Comparison of ENCODE assay signal across 8 cellular contexts in the genomic region with DNA sequence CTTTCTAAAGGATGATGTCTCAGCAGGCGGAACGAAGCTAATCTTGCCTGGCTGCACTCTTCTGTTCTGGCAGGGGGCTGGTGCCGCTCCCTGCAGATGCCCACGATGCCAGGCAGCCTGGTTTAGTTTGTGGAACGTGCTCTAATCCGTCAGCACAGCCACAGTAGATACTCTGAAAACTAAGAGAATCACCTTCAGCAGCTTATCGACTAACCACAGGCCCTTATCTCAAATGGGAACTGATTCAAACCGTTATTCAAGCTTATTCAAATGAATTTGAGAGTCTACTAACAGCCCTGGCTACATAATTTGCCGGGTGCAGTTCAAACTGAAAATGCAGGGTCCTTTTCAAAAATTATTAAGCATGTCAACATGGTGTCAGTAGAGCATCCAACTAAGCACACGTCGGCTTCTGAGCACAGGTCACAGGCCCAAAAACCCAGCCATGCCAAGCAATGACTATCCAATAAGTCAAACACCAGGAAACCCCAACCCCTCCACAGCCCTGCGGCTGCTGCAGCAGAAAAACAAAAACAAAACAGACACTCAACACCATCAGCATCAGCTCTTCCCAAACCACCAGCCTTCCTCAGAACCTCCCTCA.
DNase-seq lines count a peak whose midpoint lies in the region; TF ChIP-seq lines count a peak whose summit lies in the region.

No MANE protein-coding gene starts in this region.

- H3K79me2 ChIP-seq in trophoblast cell (ENCODE audit: control insufficient read depth, insufficient read depth, low read length, poor library complexity): peaks cover 2% of the 10 kb centered on the region

- H2BK12ac ChIP-seq in trophoblast cell (ENCODE audit: low read length): peak overlapping the region; percentile 50

- no peak overlapping the region for H3K4ac ChIP-seq in trophoblast cell (ENCODE audit: low read depth, low read length)

- H3K4me2 ChIP-seq in trophoblast cell (ENCODE audit: low read length): no peak overlapping the region

- peak overlapping the region; percentile 16 for H3K14ac ChIP-seq in trophoblast cell (ENCODE audit: low read length)

- TF ChIP-seq CTCF in VCaP (conservative IDR thresholded peaks at IDR 0.05): no peak

- 30 to 39% methylated on average over 12 of the region's 12 CpGs for WGBS in esophagus, 2 donors
- no CpG with 5 or more reads among the region's 12 CpGs for WGBS in trophoblast cell (ENCODE audit: extremely low coverage, insufficient coverage, insufficient read length)

- H2BK120ac ChIP-seq in trophoblast cell (ENCODE audit: insufficient read depth, low read length, poor library complexity): no peak overlapping the region

- H3K9ac ChIP-seq in trophoblast cell (ENCODE audit: low read length): no peak overlapping the region

- H3K4me1 ChIP-seq in esophagus (ENCODE audit: control insufficient read depth in 2 of 2, insufficient read depth in 2 of 2, low read length in 1 of 2): peaks cover 0 to 2% of the 10 kb centered on the region in 2 donors
- peaks cover 8 to 14% of the 10 kb centered on the region in 2 experiments for H3K4me1 ChIP-seq in trophoblast cell (ENCODE audit: control insufficient read depth in 1 of 2, insufficient read depth in 2 of 2, low read length in 2 of 2)

- no peaks in the 10 kb centered on the region for H3K27me3 ChIP-seq in esophagus (ENCODE audit: control insufficient read depth in 1 of 2, insufficient read depth in 2 of 2, low read length in 2 of 2)
- no peaks in the 10 kb centered on the region for H3K27me3 ChIP-seq in trophoblast cell (ENCODE audit: insufficient read depth, low read length)

- H3K36me3 ChIP-seq in esophagus (ENCODE audit: control insufficient read depth in 2 of 2, insufficient read depth in 2 of 2, low read length in 1 of 2) (no peaks in the 10 kb centered on the region), trophoblast cell (ENCODE audit: control insufficient read depth in 1 of 2, insufficient read depth in 2 of 2, low read length in 2 of 2) (no peaks in the 10 kb centered on the region)

- H3K9me3 ChIP-seq in esophagus (ENCODE audit: control insufficient read depth in 2 of 2, insufficient read depth in 1 of 2, low read depth in 1 of 2, low read length in 1 of 2) (no peaks in the 10 kb centered on the region), trophoblast cell (ENCODE audit: insufficient read depth, low read depth, low read length) (no peaks in the 10 kb centered on the region)

- no peak overlapping the region for H3K18ac ChIP-seq in trophoblast cell (ENCODE audit: low read length)

- no peak overlapping the region for H3K23ac ChIP-seq in trophoblast cell (ENCODE audit: low read length)

- H3K4me3 ChIP-seq in esophagus (ENCODE audit: low read depth in 1 of 2, low read length in 2 of 2) (peak overlapping the region in 1 of 2 donors; percentile 68), trophoblast cell (ENCODE audit: low read depth, low read length) (no peak overlapping the region)

- peak overlapping the region; percentile 34 for H4K8ac ChIP-seq in trophoblast cell (ENCODE audit: low read depth, low read length)

- H3K79me1 ChIP-seq in trophoblast cell (ENCODE audit: low read length): peaks cover 14% of the 10 kb centered on the region

- H4K91ac ChIP-seq in trophoblast cell (ENCODE audit: low read depth, low read length): peak overlapping the region; percentile 90

- H4K12ac ChIP-seq in trophoblast cell (ENCODE audit: low read depth, low read length): no peak overlapping the region

- DNase-seq in stimulated activated CD4-positive, alpha-beta T cell treated with anti-CD3 and anti-CD28 coated beads, Interleukin-1b, Interleukin-23, amount 100 ng/mL, for 48 hours: peak; percentile 12
- no peak for DNase-seq in stimulated activated CD4-positive, alpha-beta T cell treated with anti-CD3 and anti-CD28 coated beads, Interleukin-4, amount 100 ng/mL, for 1 hour
- DNase-seq in trophoblast cell (no peak), GM03348 (ENCODE audit: low spot score) (no peak), UCSD-AML1 (lab: John Stamatoyannopoulos, UW; ENCODE audit: unreplicated experiment) (no peak), NCI-H2227 treated with DMSO at 0.1 percent for 48 hours (lab: John Stamatoyannopoulos, UW) (no peak)

- H2AK5ac ChIP-seq in trophoblast cell (ENCODE audit: low read length): no peak overlapping the region

- H2AFZ ChIP-seq in trophoblast cell (ENCODE audit: insufficient read depth, low read length, poor library complexity): peak overlapping the region; percentile 14

- H3K27ac ChIP-seq in VCaP (peak overlapping the region; percentile 45; the same call in 1 of the 2 replicates), esophagus (ENCODE audit: low read depth in 2 of 2, low read length in 1 of 2) (peak overlapping the region; percentile 86 to 97), trophoblast cell (ENCODE audit: low read depth, low read length) (no peak overlapping the region)

- peak overlapping the region; percentile 65 for H2BK5ac ChIP-seq in trophoblast cell (ENCODE audit: low read depth, low read length, poor library complexity)
